ENCODE assay signal across 9 cellular contexts in the genomic region with DNA sequence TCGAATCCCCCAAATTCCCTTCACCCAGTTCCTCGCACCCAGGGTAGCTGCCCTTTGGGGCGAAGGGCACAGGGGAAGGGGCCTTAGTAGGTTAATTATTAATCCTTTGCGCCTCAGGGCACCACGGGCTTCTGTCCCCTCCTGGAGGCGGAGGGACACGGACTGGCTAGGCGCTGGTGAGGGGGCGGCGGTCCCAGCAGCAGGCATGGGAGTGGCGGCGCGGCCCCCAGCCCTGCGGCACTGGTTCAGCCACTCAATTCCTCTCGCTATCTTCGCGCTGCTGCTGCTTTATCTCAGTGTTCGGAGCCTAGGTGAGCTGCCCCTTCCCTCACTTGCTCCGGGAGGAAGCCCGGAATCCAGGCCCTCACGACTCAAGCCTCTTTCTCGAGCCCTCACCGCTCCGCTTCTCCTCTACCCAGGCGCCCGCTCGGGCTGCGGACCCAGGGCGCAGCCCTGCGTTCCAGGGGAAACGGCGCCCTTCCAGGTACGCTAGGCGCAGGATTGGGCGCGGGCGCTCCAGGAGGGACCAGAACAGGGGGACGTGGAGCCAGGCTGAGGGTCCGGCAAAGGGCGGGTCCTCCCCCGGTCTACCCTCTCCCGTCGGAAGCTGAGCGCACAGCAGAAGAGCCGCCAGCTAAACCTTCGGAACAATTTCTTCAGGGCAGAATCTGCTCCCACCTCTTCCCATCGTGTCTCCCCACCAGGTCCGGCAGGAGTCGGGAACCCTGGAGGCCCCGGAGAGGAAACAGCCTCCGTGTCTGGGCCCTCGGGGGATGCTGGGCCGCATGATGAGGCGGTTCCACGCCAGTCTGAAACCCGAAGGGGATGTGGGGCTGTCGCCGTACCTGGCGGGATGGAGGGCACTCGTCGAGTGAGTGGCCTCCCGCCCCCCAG. TPM values are rescaled to one million over a fixed set of nuclear protein-coding genes. Genes with fewer than 3 reads are reported as not detected.
A peak's percentile ranks its signal among the peaks of the same experiment; 100 is the strongest.
DNase-seq lines count a peak whose midpoint lies in the region; ATAC-seq and TF ChIP-seq lines count a peak whose summit lies in the region.
"Had no signal": no experiment of that assay in that cellular context is flagged by ENCODE, and none has a peak within 500 bp of the region (broad histone marks: within the 10 kb centered on the region; RNA-seq: fewer than 3 reads in every experiment).

GLTPD2 (plus strand) TSS at position 158 of the 894 bp plus-strand sequence; CDS start at position 206, 48 bp downstream.

- peak; percentile 30 for DNase-seq in 8988T
- no peak for DNase-seq in activated CD4-positive, alpha-beta memory T cell treated with anti-CD3 and anti-CD28 coated beads, Interleukin-2, amount 10 ng/mL, durations not matched to agents 7 days and 5 days
- DNase-seq in spleen, result no peak
- no peak for DNase-seq in NCI-H1930 (lab: John Stamatoyannopoulos, UW)
- DNase-seq in NCI-H226, result no peak

- H3K4me1 Mint-ChIP-seq in activated CD4-positive, alpha-beta memory T cell treated with anti-CD3 and anti-CD28 coated beads, Interleukin-2, amount 10 ng/mL, durations not matched to agents 7 days and 5 days, result peaks cover 37% of the 10 kb centered on the region

- peak within 1 kb of the TSS; percentile 92 to 97 (median 94) for H3K27ac ChIP-seq in spleen

- no peak for TF ChIP-seq CTCF in spleen (IDR thresholded peaks at IDR 0.05 in 8 of 11, conservative IDR thresholded peaks at IDR 0.05 in 3 of 11)

- H3K4me1 ChIP-seq in iPS-15b (ENCODE audit: control insufficient read depth, insufficient read depth, low read length) (peaks cover 8% of the 10 kb centered on the region), spleen (peaks cover 24 to 64% (median 50%) of the 10 kb centered on the region in 6 donors)

- H3K36me3 ChIP-seq in iPS-15b (ENCODE audit: control insufficient read depth, insufficient read depth, low read length), result no peaks in the 10 kb centered on the region
- H3K36me3 ChIP-seq in spleen, result no peaks in the 10 kb centered on the region

- H3K9ac ChIP-seq in iPS-15b (ENCODE audit: low read depth, low read length), result peak within 1 kb of the TSS; percentile 70

- H3K27ac Mint-ChIP-seq in activated CD4-positive, alpha-beta memory T cell treated with anti-CD3 and anti-CD28 coated beads, Interleukin-2, amount 10 ng/mL, durations not matched to agents 7 days and 5 days, result peak within 1 kb of the TSS; percentile 45

- H3K4me3 Mint-ChIP-seq in activated CD4-positive, alpha-beta memory T cell treated with anti-CD3 and anti-CD28 coated beads, Interleukin-2, amount 10 ng/mL, durations not matched to agents 7 days and 5 days, result peak within 1 kb of the TSS; percentile 48

- CTCF ChIA-PET in activated CD4-positive, alpha-beta memory T cell treated with anti-CD3 and anti-CD28 coated beads, Interleukin-2, amount 10 ng/mL, durations not matched to agents 7 days and 5 days (lab: Charles Lee), result interaction anchor here (0.7 to 2.5 kb wide), 26 partner anchors 9 to 290 kb away, joined by 3 to 24 read pairs (median 6); partner anchors contain the start of genes ARRB2, C17orf107, CAMTA2 and MED11

- peaks cover 43% of the 10 kb centered on the region for H3K27me3 Mint-ChIP-seq in activated CD4-positive, alpha-beta memory T cell treated with anti-CD3 and anti-CD28 coated beads, Interleukin-2, amount 10 ng/mL, durations not matched to agents 7 days and 5 days

- H3K4me3 ChIP-seq in iPS-15b (ENCODE audit: low read depth, low read length) (peak within 1 kb of the TSS; percentile 82), spleen (peak within 1 kb of the TSS; percentile 57 to 81 (median 68))

- POLR2A ChIA-PET in activated CD4-positive, alpha-beta memory T cell treated with anti-CD3 and anti-CD28 coated beads, Interleukin-2, amount 10 ng/mL, durations not matched to agents 7 days and 5 days (lab: Charles Lee), result interaction anchor here (0.7 to 2.8 kb wide), 16 partner anchors 11 to 646 kb away, joined by 3 to 33 read pairs (median 8); partner anchors contain the start of genes ARRB2, C17orf107, CYB5D2 and PELP1

- no peaks in the 10 kb centered on the region for H3K9me3 Mint-ChIP-seq in activated CD4-positive, alpha-beta memory T cell treated with anti-CD3 and anti-CD28 coated beads, Interleukin-2, amount 10 ng/mL, durations not matched to agents 7 days and 5 days

- intact Hi-C loops in spleen (cut with DNase I; ENCODE audit: low total_unique reads), result loop anchor here (5.0 to 10.0 kb wide), 2 partner anchors 54 to 98 kb away; partner anchors contain the start of genes CXCL16, MED11 and ZMYND15

- no peak for TF ChIP-seq POLR2A in spleen (IDR thresholded peaks at IDR 0.05)

- H3K27me3 ChIP-seq in iPS-15b (ENCODE audit: control insufficient read depth, insufficient read depth, low read length) (peaks cover 15% of the 10 kb centered on the region), spleen (replicated peaks in 1 of 7) (peaks cover 0 to 58% (median 23%) of the 10 kb centered on the region in 7 donors)

- H3K9me3 ChIP-seq in iPS-15b (ENCODE audit: control insufficient read depth, insufficient read depth, low read length), result no peaks in the 10 kb centered on the region
- no peaks in the 10 kb centered on the region for H3K9me3 ChIP-seq in spleen

- 29 to 46% (median 35%) methylated on average over 55 to 62 of the region's 62 CpGs for WGBS in spleen, 5 donors

- H3K36me3 Mint-ChIP-seq in activated CD4-positive, alpha-beta memory T cell treated with anti-CD3 and anti-CD28 coated beads, Interleukin-2, amount 10 ng/mL, durations not matched to agents 7 days and 5 days (ENCODE audit: low read depth), result no peaks in the 10 kb centered on the region

- ATAC-seq in GM19372 (IDR thresholded peaks at IDR 0.05; ENCODE audit: low read depth, unreplicated experiment) (peak; percentile 8), HG03039 (IDR thresholded peaks at IDR 0.05; ENCODE audit: unreplicated experiment) (no peak)

RNA-seq across cellular contexts. Expression of gene GLTPD2, which starts in this region (rescaled TPM):
- total RNA-seq in activated CD4-positive, alpha-beta memory T cell treated with anti-CD3 and anti-CD28 coated beads, Interleukin-2, amount 10 ng/mL, durations not matched to agents 7 days and 5 days, result not detected
- total RNA-seq in spleen, result not detected
- polyA plus RNA-seq in spleen, result under 1 TPM in 1 of 3 donors, not detected in 2; 0.06 TPM
- total RNA-seq: lung microvascular endothelial cell had no signal
